ENCODE assay signal across 11 cellular contexts in the genomic region with DNA sequence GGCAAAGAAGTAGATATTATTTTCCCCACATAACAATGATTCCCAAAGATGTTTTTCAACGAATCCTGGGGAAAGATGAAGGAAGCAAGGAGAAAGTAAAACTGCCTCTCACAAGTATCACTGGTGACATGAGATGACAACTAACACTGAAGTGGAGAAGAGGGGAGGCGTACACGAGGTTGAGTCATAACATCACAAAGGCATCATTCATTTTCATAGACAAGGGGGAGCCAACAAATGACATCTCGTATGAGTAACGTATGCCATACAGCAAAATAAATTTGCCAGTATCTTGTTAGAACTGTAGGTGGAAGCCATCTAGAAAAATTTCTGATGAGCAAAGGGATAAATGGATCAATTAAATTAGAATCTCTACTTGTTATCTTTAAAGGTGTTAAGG. TPM values are rescaled to one million over a fixed set of nuclear protein-coding genes. Genes with fewer than 3 reads are reported as not detected.
A peak's percentile ranks its signal among the peaks of the same experiment; 100 is the strongest.
DNase-seq lines count a peak whose midpoint lies in the region; ATAC-seq lines count a peak whose summit lies in the region.
"Had no signal": no experiment of that assay in that cellular context is flagged by ENCODE, and none has a peak within 500 bp of the region (broad histone marks: within the 10 kb centered on the region; RNA-seq: fewer than 3 reads in every experiment).

No MANE protein-coding gene starts in this region.

- 74 to 79% methylated on average over 5 of the region's 5 CpGs for WGBS in aorta, 2 donors

- peaks cover 0 to 3% of the 10 kb centered on the region in 2 donors for H3K36me3 ChIP-seq in aorta (ENCODE audit: control insufficient read depth in 1 of 2, insufficient read depth in 2 of 2, low read length in 1 of 2)
- H3K36me3 ChIP-seq: Peyer's patch had no signal

- DNase-seq in activated CD4-positive, alpha-beta T cell treated with anti-CD3 and anti-CD28 coated beads for 48 hours, result peak; percentile 31
- DNase-seq in activated CD4-positive, alpha-beta T cell treated with anti-CD3 and anti-CD28 coated beads, Interleukin-2, amount 50 U/mL, for 4 hours, result no peak
- peak; percentile 73 for DNase-seq in RKO (ENCODE audit: low spot score)
- DNase-seq in head of caudate nucleus, result peak in 28 of 42 donors; percentile 11 to 83 (median 43)
- DNase-seq in aorta, result no peak
- no peak for DNase-seq in left ventricle myocardium superior
- DNase-seq in NCI-H524 treated with DMSO at 0.1 percent for 48 hours (lab: John Stamatoyannopoulos, UW), result no peak
- DNase-seq: activated naive CD4-positive, alpha-beta T cell treated with Interleukin-2 at 50 U/mL for 16 hours; NCI-H2107; Peyer's patch had no signal

- no peak overlapping the region for H3K27ac ChIP-seq in aorta (ENCODE audit: low read depth in 1 of 2, low read length in 2 of 2)
- H3K27ac ChIP-seq: Peyer's patch had no signal

- no peaks in the 10 kb centered on the region for H3K9me3 ChIP-seq in aorta (ENCODE audit: control insufficient read depth, low read length)
- H3K9me3 ChIP-seq: Peyer's patch had no signal

- no peak overlapping the region for H3K4me3 ChIP-seq in aorta (ENCODE audit: low read length in 2 of 2)
- H3K4me3 ChIP-seq: Peyer's patch had no signal

- H3K4me1 ChIP-seq in aorta (ENCODE audit: control insufficient read depth in 1 of 2, insufficient read depth in 2 of 2, low read length in 2 of 2), result peaks cover 2% of the 10 kb centered on the region in 2 donors

- no peaks in the 10 kb centered on the region for H3K27me3 ChIP-seq in aorta (ENCODE audit: control insufficient read depth in 1 of 2, insufficient read depth in 2 of 2, low read length in 1 of 2)
- H3K27me3 ChIP-seq: Peyer's patch had no signal

- peak; percentile 40 for ATAC-seq in GM21529 (IDR thresholded peaks at IDR 0.05; ENCODE audit: unreplicated experiment)
- no peak for ATAC-seq in aorta (ENCODE audit: low FRiP score)
- no peak for ATAC-seq in left ventricle myocardium superior

- intact Hi-C loops in head of caudate nucleus (cut with DNase I), result no loop called here
- intact Hi-C loops in aorta (cut with DNase I), result no loop called here
- intact Hi-C loops in left ventricle myocardium superior (cut with micrococcal nuclease), result no loop called here

RNA-seq across cellular contexts. Expression of a gene that starts 56.6 kb away (rescaled TPM):
- 1 to 10 TPM; 7.1 to 8.4 TPM for total RNA-seq in aorta
- 10 to 100 TPM in 1 of 2 donors, 1 to 10 TPM in 1; 7.1 to 23.8 TPM for polyA plus RNA-seq in aorta
- 298 TPM for total RNA-seq in left ventricle myocardium superior

Comparison
In these comparisons a context has a peak if more than half of its experiments do, and no peak if none do; other contexts are left out.
1. DNase-seq: peak in activated CD4-positive, alpha-beta T cell treated with anti-CD3 and anti-CD28 coated beads for 48 hours (single experiment), RKO (single experiment) and head of caudate nucleus (28 of 42); none in activated CD4-positive, alpha-beta T cell treated with anti-CD3 and anti-CD28 coated beads, Interleukin-2, amount 50 U/mL, for 4 hours (0 of 2), aorta (0 of 2), left ventricle myocardium superior (single experiment) and NCI-H524 treated with DMSO at 0.1 percent for 48 hours (single experiment).
2. RNA of a gene that starts 56.6 kb away (total RNA-seq): 298 TPM in left ventricle myocardium superior (single experiment); 7.1 to 8.4 TPM in aorta; every median in the first group is over 10 times any median in the second.